ENCODE assay signal across 1 cellular context in the genomic region with DNA sequence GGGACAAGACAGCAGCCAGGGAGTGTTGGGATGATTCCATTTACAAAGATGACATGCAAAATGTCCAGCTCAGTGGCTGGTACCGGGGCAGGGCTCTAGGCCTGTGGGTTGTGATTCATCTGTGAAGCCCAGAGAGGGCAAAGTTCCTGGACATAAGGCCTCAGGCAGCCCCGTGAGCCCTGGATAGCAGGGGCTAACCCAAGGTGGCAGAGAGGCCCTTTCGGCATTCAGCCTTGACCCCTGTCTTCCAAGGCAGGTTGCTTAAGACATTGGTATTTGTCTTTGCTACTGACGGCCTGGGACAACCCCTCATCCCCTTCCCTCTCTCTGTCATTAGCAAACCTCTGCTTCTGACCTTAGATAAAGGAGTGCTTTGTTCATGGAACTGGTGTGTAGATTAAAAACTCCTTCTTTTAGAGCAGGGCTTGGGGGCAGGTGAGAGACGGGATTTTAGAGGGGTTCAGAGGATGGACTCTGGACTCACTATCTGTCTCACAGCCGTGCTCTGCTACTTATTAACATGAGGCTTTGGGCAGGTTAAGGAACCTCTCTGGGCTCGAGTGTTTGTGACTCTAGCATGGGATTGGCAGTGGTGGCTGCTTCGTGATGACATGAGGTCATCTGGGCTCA.
TF ChIP-seq lines count a peak whose summit lies in the region.

No MANE protein-coding gene starts in this region.

TF ChIP-seq in HepG2, 621 proteins besides CTCF, POLR2A, EP300 and RAD21 (continued from another document):
- TF ChIP-seq, protein P1, sequence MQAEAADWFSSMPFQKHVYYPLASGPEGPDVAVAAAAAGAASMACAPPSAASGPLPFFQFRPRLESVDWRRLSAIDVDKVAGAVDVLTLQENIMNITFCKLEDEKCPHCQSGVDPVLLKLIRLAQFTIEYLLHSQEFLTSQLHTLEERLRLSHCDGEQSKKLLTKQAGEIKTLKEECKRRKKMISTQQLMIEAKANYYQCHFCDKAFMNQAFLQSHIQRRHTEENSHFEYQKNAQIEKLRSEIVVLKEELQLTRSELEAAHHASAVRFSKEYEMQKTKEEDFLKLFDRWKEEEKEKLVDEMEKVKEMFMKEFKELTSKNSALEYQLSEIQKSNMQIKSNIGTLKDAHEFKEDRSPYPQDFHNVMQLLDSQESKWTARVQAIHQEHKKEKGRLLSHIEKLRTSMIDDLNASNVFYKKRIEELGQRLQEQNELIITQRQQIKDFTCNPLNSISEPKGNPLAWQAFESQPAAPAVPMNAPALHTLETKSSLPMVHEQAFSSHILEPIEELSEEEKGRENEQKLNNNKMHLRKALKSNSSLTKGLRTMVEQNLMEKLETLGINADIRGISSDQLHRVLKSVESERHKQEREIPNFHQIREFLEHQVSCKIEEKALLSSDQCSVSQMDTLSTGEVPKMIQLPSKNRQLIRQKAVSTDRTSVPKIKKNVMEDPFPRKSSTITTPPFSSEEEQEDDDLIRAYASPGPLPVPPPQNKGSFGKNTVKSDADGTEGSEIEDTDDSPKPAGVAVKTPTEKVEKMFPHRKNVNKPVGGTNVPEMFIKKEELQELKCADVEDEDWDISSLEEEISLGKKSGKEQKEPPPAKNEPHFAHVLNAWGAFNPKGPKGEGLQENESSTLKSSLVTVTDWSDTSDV (CRISPR knock-in tag; IDR thresholded peaks at IDR 0.05) = no peak
- TF ChIP-seq NFYB (CRISPR knock-in tag; IDR thresholded peaks at IDR 0.05) (no peak), ZIK1 (CRISPR knock-in tag; IDR thresholded peaks at IDR 0.05; ENCODE audit: borderline replicate concordance, low read depth) (no peak), ISL2 (CRISPR knock-in tag; IDR thresholded peaks at IDR 0.05) (peak; percentile 81), REPIN1 (CRISPR knock-in tag; IDR thresholded peaks at IDR 0.05; ENCODE audit: borderline replicate concordance, low read depth) (peak; percentile 79; the same call in 1 of the 2 replicates), FOXA1 (IDR thresholded peaks at IDR 0.05) (no peak), FOXA1 (CRISPR knock-in tag; IDR thresholded peaks at IDR 0.05) (peak; percentile 71), SIN3A (IDR thresholded peaks at IDR 0.05; ENCODE audit: borderline replicate concordance, low read depth, low read length) (no peak), PHF21A (CRISPR knock-in tag; IDR thresholded peaks at IDR 0.05) (peak; percentile 87), ZNF724P (CRISPR knock-in tag; IDR thresholded peaks at IDR 0.05; ENCODE audit: borderline replicate concordance) (no peak), SOX13 (IDR thresholded peaks at IDR 0.05) (peak; percentile 62; the same call in 1 of the 2 replicates), SOX13 (CRISPR knock-in tag; conservative IDR thresholded peaks at IDR 0.05 in 1 of 2, IDR thresholded peaks at IDR 0.05 in 1 of 2) (peak in 1 of 2 experiments; percentile 83; a peak in 2 of 4 replicates), TOPORS (CRISPR knock-in tag; IDR thresholded peaks at IDR 0.05) (no peak), ZNF253 (CRISPR knock-in tag; IDR thresholded peaks at IDR 0.05; ENCODE audit: borderline replicate concordance) (no peak), ZNF891 (CRISPR knock-in tag; IDR thresholded peaks at IDR 0.05) (0 out of 2 replicates have a peak, but pooled peaks have one; percentile 47), AGO2 (optimal IDR thresholded peaks at IDR 0.05; ENCODE audit: low read depth, low read length) (no peak), ZNF776 (CRISPR knock-in tag; IDR thresholded peaks at IDR 0.05) (no peak), ELF4 (CRISPR knock-in tag; IDR thresholded peaks at IDR 0.05; ENCODE audit: borderline replicate concordance) (no peak), ZNF788 (CRISPR knock-in tag; IDR thresholded peaks at IDR 0.05; ENCODE audit: borderline replicate concordance) (peak; percentile 82), RFX1 (IDR thresholded peaks at IDR 0.05) (no peak), FOXA3 (CRISPR knock-in tag; IDR thresholded peaks at IDR 0.05) (peak; percentile 53; the same call in 1 of the 2 replicates), ZNF598 (CRISPR knock-in tag; IDR thresholded peaks at IDR 0.05; ENCODE audit: borderline replicate concordance) (no peak)
- TF ChIP-seq, protein P2, sequence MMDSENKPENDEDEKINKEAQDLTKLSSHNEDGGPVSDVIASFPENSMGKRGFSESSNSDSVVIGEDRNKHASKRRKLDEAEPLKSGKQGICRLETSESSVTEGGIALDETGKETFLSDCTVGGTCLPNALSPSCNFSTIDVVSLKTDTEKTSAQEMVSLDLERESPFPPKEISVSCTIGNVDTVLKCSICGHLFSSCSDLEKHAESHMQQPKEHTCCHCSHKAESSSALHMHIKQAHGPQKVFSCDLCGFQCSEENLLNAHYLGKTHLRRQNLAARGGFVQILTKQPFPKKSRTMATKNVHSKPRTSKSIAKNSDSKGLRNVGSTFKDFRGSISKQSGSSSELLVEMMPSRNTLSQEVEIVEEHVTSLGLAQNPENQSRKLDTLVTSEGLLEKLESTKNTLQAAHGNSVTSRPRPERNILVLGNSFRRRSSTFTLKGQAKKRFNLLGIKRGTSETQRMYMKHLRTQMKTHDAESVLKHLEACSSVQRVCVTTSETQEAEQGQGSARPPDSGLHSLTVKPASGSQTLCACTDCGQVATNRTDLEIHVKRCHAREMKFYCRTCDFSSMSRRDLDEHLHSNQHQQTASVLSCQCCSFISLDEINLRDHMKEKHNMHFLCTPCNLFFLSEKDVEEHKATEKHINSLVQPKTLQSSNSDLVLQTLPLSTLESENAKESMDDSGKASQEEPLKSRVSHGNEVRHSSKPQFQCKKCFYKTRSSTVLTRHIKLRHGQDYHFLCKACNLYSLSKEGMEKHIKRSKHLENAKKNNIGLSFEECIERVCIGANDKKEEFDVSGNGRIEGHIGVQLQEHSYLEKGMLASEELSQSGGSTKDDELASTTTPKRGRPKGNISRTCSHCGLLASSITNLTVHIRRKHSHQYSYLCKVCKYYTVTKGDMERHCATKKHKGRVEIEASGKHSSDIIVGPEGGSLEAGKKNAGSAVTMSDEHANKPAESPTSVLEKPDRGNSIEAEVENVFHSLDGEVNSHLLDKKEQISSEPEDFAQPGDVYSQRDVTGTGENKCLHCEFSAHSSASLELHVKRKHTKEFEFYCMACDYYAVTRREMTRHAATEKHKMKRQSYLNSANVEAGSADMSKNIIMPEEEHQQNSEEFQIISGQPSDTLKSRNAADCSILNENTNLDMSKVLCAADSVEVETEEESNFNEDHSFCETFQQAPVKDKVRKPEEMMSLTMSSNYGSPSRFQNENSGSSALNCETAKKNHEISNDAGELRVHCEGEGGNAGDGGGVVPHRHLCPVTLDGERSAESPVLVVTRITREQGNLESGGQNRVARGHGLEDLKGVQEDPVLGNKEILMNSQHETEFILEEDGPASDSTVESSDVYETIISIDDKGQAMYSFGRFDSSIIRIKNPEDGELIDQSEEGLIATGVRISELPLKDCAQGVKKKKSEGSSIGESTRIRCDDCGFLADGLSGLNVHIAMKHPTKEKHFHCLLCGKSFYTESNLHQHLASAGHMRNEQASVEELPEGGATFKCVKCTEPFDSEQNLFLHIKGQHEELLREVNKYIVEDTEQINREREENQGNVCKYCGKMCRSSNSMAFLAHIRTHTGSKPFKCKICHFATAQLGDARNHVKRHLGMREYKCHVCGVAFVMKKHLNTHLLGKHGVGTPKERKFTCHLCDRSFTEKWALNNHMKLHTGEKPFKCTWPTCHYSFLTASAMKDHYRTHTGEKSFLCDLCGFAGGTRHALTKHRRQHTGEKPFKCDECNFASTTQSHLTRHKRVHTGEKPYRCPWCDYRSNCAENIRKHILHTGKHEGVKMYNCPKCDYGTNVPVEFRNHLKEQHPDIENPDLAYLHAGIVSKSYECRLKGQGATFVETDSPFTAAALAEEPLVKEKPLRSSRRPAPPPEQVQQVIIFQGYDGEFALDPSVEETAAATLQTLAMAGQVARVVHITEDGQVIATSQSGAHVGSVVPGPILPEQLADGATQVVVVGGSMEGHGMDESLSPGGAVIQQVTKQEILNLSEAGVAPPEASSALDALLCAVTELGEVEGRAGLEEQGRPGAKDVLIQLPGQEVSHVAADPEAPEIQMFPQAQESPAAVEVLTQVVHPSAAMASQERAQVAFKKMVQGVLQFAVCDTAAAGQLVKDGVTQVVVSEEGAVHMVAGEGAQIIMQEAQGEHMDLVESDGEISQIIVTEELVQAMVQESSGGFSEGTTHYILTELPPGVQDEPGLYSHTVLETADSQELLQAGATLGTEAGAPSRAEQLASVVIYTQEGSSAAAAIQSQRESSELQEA (CRISPR knock-in tag; IDR thresholded peaks at IDR 0.05; ENCODE audit: not compliant biosample characterization) = no peak
- TF ChIP-seq, protein P3, sequence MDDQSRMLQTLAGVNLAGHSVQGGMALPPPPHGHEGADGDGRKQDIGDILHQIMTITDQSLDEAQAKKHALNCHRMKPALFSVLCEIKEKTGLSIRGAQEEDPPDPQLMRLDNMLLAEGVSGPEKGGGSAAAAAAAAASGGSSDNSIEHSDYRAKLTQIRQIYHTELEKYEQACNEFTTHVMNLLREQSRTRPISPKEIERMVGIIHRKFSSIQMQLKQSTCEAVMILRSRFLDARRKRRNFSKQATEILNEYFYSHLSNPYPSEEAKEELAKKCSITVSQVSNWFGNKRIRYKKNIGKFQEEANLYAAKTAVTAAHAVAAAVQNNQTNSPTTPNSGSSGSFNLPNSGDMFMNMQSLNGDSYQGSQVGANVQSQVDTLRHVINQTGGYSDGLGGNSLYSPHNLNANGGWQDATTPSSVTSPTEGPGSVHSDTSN (CRISPR knock-in tag; IDR thresholded peaks at IDR 0.05; ENCODE audit: borderline replicate concordance) = no peak
- TF ChIP-seq, protein P4, sequence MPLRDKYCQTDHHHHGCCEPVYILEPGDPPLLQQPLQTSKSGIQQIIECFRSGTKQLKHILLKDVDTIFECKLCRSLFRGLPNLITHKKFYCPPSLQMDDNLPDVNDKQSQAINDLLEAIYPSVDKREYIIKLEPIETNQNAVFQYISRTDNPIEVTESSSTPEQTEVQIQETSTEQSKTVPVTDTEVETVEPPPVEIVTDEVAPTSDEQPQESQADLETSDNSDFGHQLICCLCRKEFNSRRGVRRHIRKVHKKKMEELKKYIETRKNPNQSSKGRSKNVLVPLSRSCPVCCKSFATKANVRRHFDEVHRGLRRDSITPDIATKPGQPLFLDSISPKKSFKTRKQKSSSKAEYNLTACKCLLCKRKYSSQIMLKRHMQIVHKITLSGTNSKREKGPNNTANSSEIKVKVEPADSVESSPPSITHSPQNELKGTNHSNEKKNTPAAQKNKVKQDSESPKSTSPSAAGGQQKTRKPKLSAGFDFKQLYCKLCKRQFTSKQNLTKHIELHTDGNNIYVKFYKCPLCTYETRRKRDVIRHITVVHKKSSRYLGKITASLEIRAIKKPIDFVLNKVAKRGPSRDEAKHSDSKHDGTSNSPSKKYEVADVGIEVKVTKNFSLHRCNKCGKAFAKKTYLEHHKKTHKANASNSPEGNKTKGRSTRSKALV (CRISPR knock-in tag; IDR thresholded peaks at IDR 0.05) = no peak
- TF ChIP-seq, protein P5, sequence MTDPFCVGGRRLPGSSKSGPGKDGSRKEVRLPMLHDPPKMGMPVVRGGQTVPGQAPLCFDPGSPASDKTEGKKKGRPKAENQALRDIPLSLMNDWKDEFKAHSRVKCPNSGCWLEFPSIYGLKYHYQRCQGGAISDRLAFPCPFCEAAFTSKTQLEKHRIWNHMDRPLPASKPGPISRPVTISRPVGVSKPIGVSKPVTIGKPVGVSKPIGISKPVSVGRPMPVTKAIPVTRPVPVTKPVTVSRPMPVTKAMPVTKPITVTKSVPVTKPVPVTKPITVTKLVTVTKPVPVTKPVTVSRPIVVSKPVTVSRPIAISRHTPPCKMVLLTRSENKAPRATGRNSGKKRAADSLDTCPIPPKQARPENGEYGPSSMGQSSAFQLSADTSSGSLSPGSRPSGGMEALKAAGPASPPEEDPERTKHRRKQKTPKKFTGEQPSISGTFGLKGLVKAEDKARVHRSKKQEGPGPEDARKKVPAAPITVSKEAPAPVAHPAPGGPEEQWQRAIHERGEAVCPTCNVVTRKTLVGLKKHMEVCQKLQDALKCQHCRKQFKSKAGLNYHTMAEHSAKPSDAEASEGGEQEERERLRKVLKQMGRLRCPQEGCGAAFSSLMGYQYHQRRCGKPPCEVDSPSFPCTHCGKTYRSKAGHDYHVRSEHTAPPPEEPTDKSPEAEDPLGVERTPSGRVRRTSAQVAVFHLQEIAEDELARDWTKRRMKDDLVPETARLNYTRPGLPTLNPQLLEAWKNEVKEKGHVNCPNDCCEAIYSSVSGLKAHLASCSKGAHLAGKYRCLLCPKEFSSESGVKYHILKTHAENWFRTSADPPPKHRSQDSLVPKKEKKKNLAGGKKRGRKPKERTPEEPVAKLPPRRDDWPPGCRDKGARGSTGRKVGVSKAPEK (CRISPR knock-in tag; IDR thresholded peaks at IDR 0.05; ENCODE audit: borderline replicate concordance) = peak; percentile 41; the same call in 1 of the 2 replicates
- TF ChIP-seq, protein P6, sequence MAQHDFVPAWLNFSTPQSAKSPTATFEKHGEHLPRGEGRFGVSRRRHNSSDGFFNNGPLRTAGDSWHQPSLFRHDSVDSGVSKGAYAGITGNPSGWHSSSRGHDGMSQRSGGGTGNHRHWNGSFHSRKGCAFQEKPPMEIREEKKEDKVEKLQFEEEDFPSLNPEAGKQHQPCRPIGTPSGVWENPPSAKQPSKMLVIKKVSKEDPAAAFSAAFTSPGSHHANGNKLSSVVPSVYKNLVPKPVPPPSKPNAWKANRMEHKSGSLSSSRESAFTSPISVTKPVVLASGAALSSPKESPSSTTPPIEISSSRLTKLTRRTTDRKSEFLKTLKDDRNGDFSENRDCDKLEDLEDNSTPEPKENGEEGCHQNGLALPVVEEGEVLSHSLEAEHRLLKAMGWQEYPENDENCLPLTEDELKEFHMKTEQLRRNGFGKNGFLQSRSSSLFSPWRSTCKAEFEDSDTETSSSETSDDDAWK (CRISPR knock-in tag; IDR thresholded peaks at IDR 0.05) = no peak
TF ChIP-seq in HepG2: peak in this region for 151.
